ENCODE assay signal across 8 cellular contexts in genomic region chr2:38750011-38750792, GRCh38. TPM values are rescaled to one million over a fixed set of nuclear protein-coding genes. Genes with fewer than 3 reads are reported as not detected.
A peak's percentile ranks its signal among the peaks of the same experiment; 100 is the strongest.
DNase-seq lines count a peak whose midpoint lies in the region; ATAC-seq and TF ChIP-seq lines count a peak whose summit lies in the region.

No MANE protein-coding gene starts in this region.

- DNase-seq in D341Med (ENCODE audit: low spot score) (peak; percentile 67), HuH-7.5 (ENCODE audit: low spot score) (peak; percentile 20), mesothelial cell of epicardium (ENCODE audit: low spot score in 2 of 2, unreplicated experiment in 2 of 2) (peak in 1 of 2 experiments; percentile 29), cortex of kidney (lab: John Stamatoyannopoulos, UW) (no peak)
- DNase-seq in activated CD4-positive, alpha-beta T cell treated with anti-CD3 and anti-CD28 coated beads, Interleukin-2, amount 50 U/mL, for 4 hours: peak; percentile 27 to 42
- DNase-seq in effector memory CD8-positive, alpha-beta T cell: peak in 2 of 3 experiments; percentile 25 to 33
- peak; percentile 58 for DNase-seq in stimulated activated CD8-positive, alpha-beta memory T cell treated with anti-CD3 and anti-CD28 coated beads, Interleukin-4, amount 100 ng/mL, for 48 hours

- no peaks in the 10 kb centered on the region for H3K9me3 Mint-ChIP-seq in effector memory CD8-positive, alpha-beta T cell
- no peaks in the 10 kb centered on the region for H3K9me3 Mint-ChIP-seq in mesothelial cell of epicardium

- peak; percentile 45 for ATAC-seq in GM21367 (IDR thresholded peaks at IDR 0.05; ENCODE audit: unreplicated experiment)
- ATAC-seq in effector memory CD8-positive, alpha-beta T cell (replicated peaks): peak; percentile 21

- peak overlapping the region; percentile 100 for H3K27ac Mint-ChIP-seq in effector memory CD8-positive, alpha-beta T cell
- H3K27ac Mint-ChIP-seq in mesothelial cell of epicardium: peak overlapping the region; percentile 100

- H3K4me1 Mint-ChIP-seq in effector memory CD8-positive, alpha-beta T cell (ENCODE audit: low read depth in 2 of 2): peaks cover 55 to 68% of the 10 kb centered on the region in 2 donors
- H3K4me1 Mint-ChIP-seq in mesothelial cell of epicardium: peaks cover 47% of the 10 kb centered on the region

- no peak for TF ChIP-seq CTCF in mesothelial cell of epicardium (IDR thresholded peaks at IDR 0.05; ENCODE audit: unreplicated experiment)

- H3K27me3 Mint-ChIP-seq in effector memory CD8-positive, alpha-beta T cell: no peaks in the 10 kb centered on the region
- H3K27me3 Mint-ChIP-seq in mesothelial cell of epicardium (ENCODE audit: low read depth): peaks cover 3% of the 10 kb centered on the region

- peak overlapping the region; percentile 96 to 99 for H3K4me3 Mint-ChIP-seq in effector memory CD8-positive, alpha-beta T cell
- peak overlapping the region; percentile 99 for H3K4me3 Mint-ChIP-seq in mesothelial cell of epicardium

- H3K36me3 Mint-ChIP-seq in effector memory CD8-positive, alpha-beta T cell (ENCODE audit: insufficient read depth): peaks cover 71% of the 10 kb centered on the region
- peaks cover 33% of the 10 kb centered on the region for H3K36me3 Mint-ChIP-seq in mesothelial cell of epicardium

RNA-seq across cellular contexts. Expression of gene SRSF7, which starts 1.0 kb away (rescaled TPM):
- total RNA-seq in mesothelial cell of epicardium: 185 to 189 TPM (median 187 TPM) in 3 replicates

RNA-seq across cellular contexts. Expression of gene GEMIN6, which starts 27.8 kb away (rescaled TPM):
- 12.0 to 13.0 TPM (median 12.0 TPM) in 3 replicates for total RNA-seq in mesothelial cell of epicardium
